Comparison of ENCODE assay signal across 9 cellular contexts in genomic region chr1:2212167-2212541, GRCh38. TPM values are rescaled to one million over a fixed set of nuclear protein-coding genes. Genes with fewer than 3 reads are reported as not detected.
A peak's percentile ranks its signal among the peaks of the same experiment; 100 is the strongest.
DNase-seq lines count a peak whose midpoint lies in the region; ATAC-seq and TF ChIP-seq lines count a peak whose summit lies in the region.
"Had no signal": no experiment of that assay in that cellular context is flagged by ENCODE, and none has a peak within 500 bp of the region (broad histone marks: within the 10 kb centered on the region; RNA-seq: fewer than 3 reads in every experiment).

No MANE protein-coding gene starts in this region.

- no peak overlapping the region for H3K23ac ChIP-seq in mesenchymal stem cell (ENCODE audit: low read length in 2 of 2)

- H3K27me3 ChIP-seq in PC-3 (ENCODE audit: low read length) (no peaks in the 10 kb centered on the region), mesenchymal stem cell (ENCODE audit: control insufficient read depth in 1 of 2, insufficient read depth in 1 of 2, low read length in 2 of 2) (no peaks in the 10 kb centered on the region), thoracic aorta (replicated peaks; ENCODE audit: insufficient read depth) (no peaks in the 10 kb centered on the region)
- no peaks in the 10 kb centered on the region for H3K27me3 ChIP-seq in CD8-positive, alpha-beta T cell (ENCODE audit: insufficient read depth, low read length)

- H3K27me3 Mint-ChIP-seq in dendritic cell treated with granulocyte-macrophage colony-stimulating factor and Interleukin-4, amounts not matched to agents 40 ng/mL and 50 ng/mL, for 4 days, result peaks cover 29% of the 10 kb centered on the region
- H3K27me3 Mint-ChIP-seq in activated naive CD8-positive, alpha-beta T cell treated with anti-CD3 and anti-CD28 coated beads for 36 hours, result no peaks in the 10 kb centered on the region
- H3K27me3 Mint-ChIP-seq in CD8-positive, alpha-beta T cell (ENCODE audit: low read depth), result no peaks in the 10 kb centered on the region
- H3K27me3 Mint-ChIP-seq: IgD-negative memory B cell had no signal

- H2BK15ac ChIP-seq in mesenchymal stem cell (ENCODE audit: low read depth, poor library complexity, severe bottlenecking), result peak overlapping the region; percentile 18

- no peaks in the 10 kb centered on the region for H3K9me3 Mint-ChIP-seq in dendritic cell treated with granulocyte-macrophage colony-stimulating factor and Interleukin-4, amounts not matched to agents 40 ng/mL and 50 ng/mL, for 4 days
- no peaks in the 10 kb centered on the region for H3K9me3 Mint-ChIP-seq in activated naive CD8-positive, alpha-beta T cell treated with anti-CD3 and anti-CD28 coated beads for 36 hours
- no peaks in the 10 kb centered on the region for H3K9me3 Mint-ChIP-seq in CD8-positive, alpha-beta T cell
- H3K9me3 Mint-ChIP-seq: IgD-negative memory B cell had no signal

- no peak overlapping the region for H2BK5ac ChIP-seq in mesenchymal stem cell (ENCODE audit: low read depth, low read length, poor library complexity, severe bottlenecking)

- 31% methylated on average over 12 of the region's 15 CpGs for WGBS in mesenchymal stem cell

- POLR2A ChIA-PET in PC-3 (lab: Charles Lee; ENCODE audit: unreplicated experiment), result no interaction called here
- POLR2A ChIA-PET in CD8-positive, alpha-beta T cell (lab: Charles Lee), result no interaction called here

- H3K27ac ChIP-seq in PC-3 (ENCODE audit: low read length) (peak overlapping the region; percentile 86), mesenchymal stem cell (ENCODE audit: low read length, poor library complexity, severe bottlenecking) (peak overlapping the region; percentile 89), thoracic aorta (peak overlapping the region; percentile 100)
- H3K27ac ChIP-seq in CD8-positive, alpha-beta T cell (ENCODE audit: low read depth, low read length), result no peak overlapping the region

- H3K9me2 ChIP-seq in PC-3 (replicated peaks; ENCODE audit: low read length), result no peaks in the 10 kb centered on the region

- H2BK120ac ChIP-seq in mesenchymal stem cell (ENCODE audit: low read depth, low read length), result peak overlapping the region; percentile 36

- TF ChIP-seq CTCF in PC-3 (conservative IDR thresholded peaks at IDR 0.05; ENCODE audit: low read depth, low read length) (no peak), thoracic aorta (IDR thresholded peaks at IDR 0.05) (no peak)
- TF ChIP-seq CTCF in CD8-positive, alpha-beta T cell (IDR thresholded peaks at IDR 0.05), result no peak

- no peak overlapping the region for H3K4me3 Mint-ChIP-seq in dendritic cell treated with granulocyte-macrophage colony-stimulating factor and Interleukin-4, amounts not matched to agents 40 ng/mL and 50 ng/mL, for 4 days
- H3K4me3 Mint-ChIP-seq in activated naive CD8-positive, alpha-beta T cell treated with anti-CD3 and anti-CD28 coated beads for 36 hours, result no peak overlapping the region
- no peak overlapping the region for H3K4me3 Mint-ChIP-seq in CD8-positive, alpha-beta T cell

- H3K4me2 ChIP-seq in PC-3 (ENCODE audit: low read length) (peak overlapping the region; percentile 74; the same call in 1 of the 2 replicates), mesenchymal stem cell (ENCODE audit: low read length, poor library complexity, severe bottlenecking) (peak overlapping the region; percentile 41)

- H3K36me3 Mint-ChIP-seq in dendritic cell treated with granulocyte-macrophage colony-stimulating factor and Interleukin-4, amounts not matched to agents 40 ng/mL and 50 ng/mL, for 4 days (ENCODE audit: low read depth), result no peaks in the 10 kb centered on the region
- no peaks in the 10 kb centered on the region for H3K36me3 Mint-ChIP-seq in activated naive CD8-positive, alpha-beta T cell treated with anti-CD3 and anti-CD28 coated beads for 36 hours
- no peaks in the 10 kb centered on the region for H3K36me3 Mint-ChIP-seq in CD8-positive, alpha-beta T cell
- H3K36me3 Mint-ChIP-seq: IgD-negative memory B cell had no signal

- H3K27ac Mint-ChIP-seq in dendritic cell treated with granulocyte-macrophage colony-stimulating factor and Interleukin-4, amounts not matched to agents 40 ng/mL and 50 ng/mL, for 4 days, result peak overlapping the region; percentile 86
- no peak overlapping the region for H3K27ac Mint-ChIP-seq in activated naive CD8-positive, alpha-beta T cell treated with anti-CD3 and anti-CD28 coated beads for 36 hours
- H3K27ac Mint-ChIP-seq in CD8-positive, alpha-beta T cell, result no peak overlapping the region

- H3K79me2 ChIP-seq in PC-3 (ENCODE audit: low read length), result no peaks in the 10 kb centered on the region

- H3K9ac ChIP-seq in PC-3 (ENCODE audit: low read length) (peak overlapping the region; percentile 80), mesenchymal stem cell (ENCODE audit: low read length) (peak overlapping the region; percentile 91)

- no peak overlapping the region; the same call in 1 of the 2 replicates for H2AFZ ChIP-seq in PC-3 (ENCODE audit: low read length)
- H2AFZ ChIP-seq in mesenchymal stem cell (ENCODE audit: low read depth, low read length), result peak overlapping the region; percentile 85

- peaks cover 46% of the 10 kb centered on the region for H3K4me1 ChIP-seq in PC-3 (ENCODE audit: insufficient read depth, low read length)
- H3K4me1 ChIP-seq in mesenchymal stem cell (ENCODE audit: control insufficient read depth, insufficient read depth, low read depth, low read length), result peaks cover 67% of the 10 kb centered on the region
- H3K4me1 ChIP-seq in thoracic aorta (ENCODE audit: control insufficient read depth in 1 of 2, low read depth in 2 of 2), result peaks cover 47 to 76% of the 10 kb centered on the region in 2 donors
- H3K4me1 ChIP-seq in CD8-positive, alpha-beta T cell (ENCODE audit: insufficient read depth, low read length), result peaks cover 13% of the 10 kb centered on the region

- peak overlapping the region; percentile 11 for H2AK5ac ChIP-seq in mesenchymal stem cell (ENCODE audit: low read length, severe bottlenecking)

- H3K9me3 ChIP-seq in PC-3 (ENCODE audit: low read length) (no peaks in the 10 kb centered on the region), mesenchymal stem cell (ENCODE audit: control insufficient read depth, low read length) (no peaks in the 10 kb centered on the region), thoracic aorta (no peaks in the 10 kb centered on the region)
- no peaks in the 10 kb centered on the region for H3K9me3 ChIP-seq in CD8-positive, alpha-beta T cell (ENCODE audit: low read length)

- H3K14ac ChIP-seq in mesenchymal stem cell (ENCODE audit: low read length in 2 of 2), result peak overlapping the region in 1 of 2 experiments; percentile 53

- H3F3A ChIP-seq in PC-3 (ENCODE audit: low read length, unreplicated experiment), result no peaks in the 10 kb centered on the region

- peak overlapping the region; percentile 54 to 98 for H3K4ac ChIP-seq in mesenchymal stem cell (ENCODE audit: low read depth in 1 of 2, low read length in 2 of 2)

- DNase-seq in PC-3 (no peak), mesenchymal stem cell (no peak), thoracic aorta (ENCODE audit: low spot score) (no peak)
- DNase-seq in stimulated activated CD4-positive, alpha-beta T cell treated with anti-CD3 and anti-CD28 coated beads, Interleukin-15, amount 100 ng/mL, for 24 hours, result no peak
- DNase-seq in activated naive CD8-positive, alpha-beta T cell treated with anti-CD3 and anti-CD28 coated beads for 36 hours, result no peak
- no peak for DNase-seq in CD8-positive, alpha-beta T cell

- H3K4me3 ChIP-seq in PC-3 (ENCODE audit: low read length) (no peak overlapping the region), mesenchymal stem cell (ENCODE audit: insufficient read depth in 1 of 2, low read depth in 1 of 2, low read length in 2 of 2) (peak overlapping the region; percentile 20 to 47), thoracic aorta (peak overlapping the region; percentile 69)
- no peak overlapping the region for H3K4me3 ChIP-seq in CD8-positive, alpha-beta T cell (ENCODE audit: low read depth, low read length)

- H2BK12ac ChIP-seq in mesenchymal stem cell (ENCODE audit: low read length in 2 of 2), result peak overlapping the region; percentile 60 to 97

- peaks cover 5% of the 10 kb centered on the region for H3K79me1 ChIP-seq in mesenchymal stem cell (replicated peaks; ENCODE audit: low read length, poor library complexity, severe bottlenecking)

- H3K36me3 ChIP-seq in PC-3 (ENCODE audit: low read depth, low read length) (no peaks in the 10 kb centered on the region), mesenchymal stem cell (ENCODE audit: control insufficient read depth in 1 of 2, insufficient read depth in 2 of 2, low read depth in 1 of 2, low read length in 2 of 2) (no peaks in the 10 kb centered on the region), thoracic aorta (no peaks in the 10 kb centered on the region)
- no peaks in the 10 kb centered on the region for H3K36me3 ChIP-seq in CD8-positive, alpha-beta T cell (ENCODE audit: insufficient read depth, low read length)

- H3K18ac ChIP-seq in mesenchymal stem cell (ENCODE audit: low read depth in 1 of 2, low read length in 2 of 2), result peak overlapping the region; percentile 81 to 97

- BruUV-seq in PC-3 (replicated peaks; lab: Mats Ljungman, UMichigan), result no TSS peak

- peak overlapping the region; percentile 91 for H4K91ac ChIP-seq in mesenchymal stem cell (ENCODE audit: low read length)

- H4K20me1 ChIP-seq in PC-3 (ENCODE audit: low read length), result no peaks in the 10 kb centered on the region

- H3K4me1 Mint-ChIP-seq in dendritic cell treated with granulocyte-macrophage colony-stimulating factor and Interleukin-4, amounts not matched to agents 40 ng/mL and 50 ng/mL, for 4 days (ENCODE audit: low read depth), result peaks cover 56% of the 10 kb centered on the region
- no peaks in the 10 kb centered on the region for H3K4me1 Mint-ChIP-seq in activated naive CD8-positive, alpha-beta T cell treated with anti-CD3 and anti-CD28 coated beads for 36 hours
- peaks cover 4% of the 10 kb centered on the region for H3K4me1 Mint-ChIP-seq in CD8-positive, alpha-beta T cell (ENCODE audit: low read depth)

- peak overlapping the region; percentile 56 for H4K8ac ChIP-seq in mesenchymal stem cell (ENCODE audit: low read length)

- CTCF ChIA-PET in PC-3 (lab: Charles Lee), result interaction anchor here (1.0 to 1.3 kb wide), 2 partner anchors 17 to 170 kb away, joined by 5 to 8 read pairs; partner anchors contain the start of gene FAAP20
- CTCF ChIA-PET in CD8-positive, alpha-beta T cell (lab: Charles Lee), result interaction anchor here (0.7 to 1.2 kb wide), 4 partner anchors 20 to 170 kb away, joined by 3 to 4 read pairs (median 4); no protein-coding TSS in a partner anchor

- ATAC-seq in PC-3 (no peak), thoracic aorta (ENCODE audit: insufficient number of reproducible peaks, low FRiP score, low read depth) (no peak), HG02840 (IDR thresholded peaks at IDR 0.05; ENCODE audit: low FRiP score, unreplicated experiment) (no peak)
- ATAC-seq in CD8-positive, alpha-beta T cell, result no peak

- intact Hi-C loops in PC-3 (cut with micrococcal nuclease), result loop anchor here (1.0 to 5.0 kb wide), 2 partner anchors 15 to 170 kb away; no protein-coding TSS in a partner anchor
- intact Hi-C loops in dendritic cell treated with granulocyte-macrophage colony-stimulating factor and Interleukin-4, amounts not matched to agents 40 ng/mL and 50 ng/mL, for 4 days (cut with micrococcal nuclease), result loop anchor here (2.0 kb wide), 1 partner anchor 19 kb away; no protein-coding TSS in a partner anchor
- intact Hi-C loops in CD8-positive, alpha-beta T cell (cut with DNase I, micrococcal nuclease), result loop anchor here in 1 of 2 experiments (2.0 kb wide), 1 partner anchor 15 kb away; no protein-coding TSS in a partner anchor

RNA-seq across cellular contexts. Expression of gene SKI, which starts 16.0 kb away (rescaled TPM):
- 28.3 and 61.7 TPM in 2 replicates for total RNA-seq in PC-3 (2014; rRNA removed)
- 43.3 TPM for polyA plus RNA-seq in mesenchymal stem cell (2013, experiment 1 of 2)
- polyA plus RNA-seq in mesenchymal stem cell (2013, experiment 2 of 2), result 44.2 TPM
- total RNA-seq in thoracic aorta, result 100 to 1,000 TPM; 135 to 138 TPM
- total RNA-seq in activated naive CD8-positive, alpha-beta T cell treated with anti-CD3 and anti-CD28 coated beads for 36 hours, result 10 to 100 TPM; 25.4 to 27.3 TPM
- 100 to 1,000 TPM; 361 to 383 TPM for total RNA-seq in CD8-positive, alpha-beta T cell

RNA-seq across cellular contexts. Expression of gene FAAP20, which starts 17.6 kb away (rescaled TPM):
- total RNA-seq in PC-3 (2014; rRNA removed), result 114 and 148 TPM in 2 replicates
- 84.5 TPM for polyA plus RNA-seq in mesenchymal stem cell (2013, experiment 1 of 2)
- polyA plus RNA-seq in mesenchymal stem cell (2013, experiment 2 of 2), result 86.1 TPM
- 10 to 100 TPM; 29.1 to 52.6 TPM for total RNA-seq in thoracic aorta
- 10 to 100 TPM; 69.3 to 71.4 TPM for total RNA-seq in activated naive CD8-positive, alpha-beta T cell treated with anti-CD3 and anti-CD28 coated beads for 36 hours
- 10 to 100 TPM; 53.6 to 61.1 TPM for total RNA-seq in CD8-positive, alpha-beta T cell

Comparison
In these comparisons a context has a peak if more than half of its experiments do, and no peak if none do; other contexts are left out.
1. H3K4me3 ChIP-seq: peak in mesenchymal stem cell (2 of 2) and thoracic aorta (single experiment); none in PC-3 (single experiment) and CD8-positive, alpha-beta T cell (single experiment).